Comparison of ENCODE assay signal across 1 cellular context in the genomic region with DNA sequence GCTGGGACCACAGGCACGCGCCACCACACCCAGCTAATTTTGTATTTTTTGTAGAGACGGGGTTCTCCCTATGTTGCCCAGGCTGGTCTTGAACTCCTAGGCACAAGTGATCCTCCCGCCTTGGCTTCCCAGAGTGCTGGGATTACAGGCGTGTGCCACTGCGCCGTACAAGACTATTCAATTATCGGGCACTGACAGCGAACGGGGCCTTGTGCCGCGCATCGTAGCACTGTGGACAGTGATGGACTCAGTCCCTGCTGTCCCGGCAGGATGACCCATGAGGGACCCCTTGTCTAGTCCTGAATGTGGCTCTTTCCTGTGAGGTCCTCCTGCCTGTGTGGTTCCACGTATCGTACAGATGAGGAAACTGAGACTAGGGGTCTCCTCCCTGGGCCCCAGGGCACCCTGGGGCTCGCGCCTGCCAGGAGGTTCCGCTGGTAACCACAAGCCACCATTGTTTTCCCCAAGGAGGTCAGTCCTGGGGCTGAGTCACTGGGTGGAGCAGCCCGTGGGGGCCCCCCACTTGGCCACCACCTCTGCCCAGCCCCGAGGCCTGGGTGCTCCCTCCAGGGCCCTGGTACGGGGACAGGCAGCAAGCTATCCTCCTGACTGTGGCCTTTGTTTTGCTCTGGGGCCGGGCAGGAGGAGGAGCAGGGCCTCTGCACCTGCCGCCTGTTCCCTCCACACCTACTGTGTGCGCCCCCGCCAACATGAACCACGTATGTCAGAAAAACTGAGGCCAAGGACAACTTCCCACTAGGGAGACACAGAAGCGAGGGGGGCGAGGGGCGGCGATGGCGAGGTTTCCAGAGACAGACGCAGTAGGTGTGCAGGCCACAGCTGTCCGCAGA.
A peak's percentile ranks its signal among the peaks of the same experiment; 100 is the strongest.
TF ChIP-seq lines count a peak whose summit lies in the region.

No MANE protein-coding gene starts in this region.

TF ChIP-seq in K562, 482 proteins besides CTCF, POLR2A, EP300 and RAD21 (continues in another document):
- TF ChIP-seq BCL6 (CRISPR knock-in tag; IDR thresholded peaks at IDR 0.05) (no peak), ARHGAP35 (IDR thresholded peaks at IDR 0.05; ENCODE audit: partially characterized antibody) (no peak), ZFX (CRISPR knock-in tag; IDR thresholded peaks at IDR 0.05) (peak; percentile 80), ZKSCAN1 (IDR thresholded peaks at IDR 0.05; ENCODE audit: low read depth, low read length) (peak; percentile 98), NFRKB (IDR thresholded peaks at IDR 0.05; ENCODE audit: low read depth) (peak; percentile 46; the same call in 1 of the 2 replicates), GTF2E2 (tag; IDR thresholded peaks at IDR 0.05) (no peak), TBP (optimal IDR thresholded peaks at IDR 0.05; ENCODE audit: low read depth, low read length) (peak; percentile 3), SNRNP70 (optimal IDR thresholded peaks at IDR 0.05; ENCODE audit: low read depth, low read length) (no peak), RBM39 (optimal IDR thresholded peaks at IDR 0.05; ENCODE audit: low read depth, low read length) (no peak), ZNF778 (CRISPR knock-in tag; IDR thresholded peaks at IDR 0.05) (no peak), FOXM1 (IDR thresholded peaks at IDR 0.05; ENCODE audit: low read depth) (no peak), FOXM1 (CRISPR knock-in tag; IDR thresholded peaks at IDR 0.05; ENCODE audit: low read depth) (no peak), SMARCC2 (IDR thresholded peaks at IDR 0.05; ENCODE audit: low read depth) (no peak), KDM5B (IDR thresholded peaks at IDR 0.05; ENCODE audit: insufficient replicate concordance, low read depth, low read length) (no peak), THRAP3 (IDR thresholded peaks at IDR 0.05; ENCODE audit: borderline replicate concordance) (peak; percentile 95), ZNF644 (tag; IDR thresholded peaks at IDR 0.05; ENCODE audit: low read depth) (no peak), SMAD4 (CRISPR knock-in tag; conservative IDR thresholded peaks at IDR 0.05) (no peak)
- TF ChIP-seq, protein P1, sequence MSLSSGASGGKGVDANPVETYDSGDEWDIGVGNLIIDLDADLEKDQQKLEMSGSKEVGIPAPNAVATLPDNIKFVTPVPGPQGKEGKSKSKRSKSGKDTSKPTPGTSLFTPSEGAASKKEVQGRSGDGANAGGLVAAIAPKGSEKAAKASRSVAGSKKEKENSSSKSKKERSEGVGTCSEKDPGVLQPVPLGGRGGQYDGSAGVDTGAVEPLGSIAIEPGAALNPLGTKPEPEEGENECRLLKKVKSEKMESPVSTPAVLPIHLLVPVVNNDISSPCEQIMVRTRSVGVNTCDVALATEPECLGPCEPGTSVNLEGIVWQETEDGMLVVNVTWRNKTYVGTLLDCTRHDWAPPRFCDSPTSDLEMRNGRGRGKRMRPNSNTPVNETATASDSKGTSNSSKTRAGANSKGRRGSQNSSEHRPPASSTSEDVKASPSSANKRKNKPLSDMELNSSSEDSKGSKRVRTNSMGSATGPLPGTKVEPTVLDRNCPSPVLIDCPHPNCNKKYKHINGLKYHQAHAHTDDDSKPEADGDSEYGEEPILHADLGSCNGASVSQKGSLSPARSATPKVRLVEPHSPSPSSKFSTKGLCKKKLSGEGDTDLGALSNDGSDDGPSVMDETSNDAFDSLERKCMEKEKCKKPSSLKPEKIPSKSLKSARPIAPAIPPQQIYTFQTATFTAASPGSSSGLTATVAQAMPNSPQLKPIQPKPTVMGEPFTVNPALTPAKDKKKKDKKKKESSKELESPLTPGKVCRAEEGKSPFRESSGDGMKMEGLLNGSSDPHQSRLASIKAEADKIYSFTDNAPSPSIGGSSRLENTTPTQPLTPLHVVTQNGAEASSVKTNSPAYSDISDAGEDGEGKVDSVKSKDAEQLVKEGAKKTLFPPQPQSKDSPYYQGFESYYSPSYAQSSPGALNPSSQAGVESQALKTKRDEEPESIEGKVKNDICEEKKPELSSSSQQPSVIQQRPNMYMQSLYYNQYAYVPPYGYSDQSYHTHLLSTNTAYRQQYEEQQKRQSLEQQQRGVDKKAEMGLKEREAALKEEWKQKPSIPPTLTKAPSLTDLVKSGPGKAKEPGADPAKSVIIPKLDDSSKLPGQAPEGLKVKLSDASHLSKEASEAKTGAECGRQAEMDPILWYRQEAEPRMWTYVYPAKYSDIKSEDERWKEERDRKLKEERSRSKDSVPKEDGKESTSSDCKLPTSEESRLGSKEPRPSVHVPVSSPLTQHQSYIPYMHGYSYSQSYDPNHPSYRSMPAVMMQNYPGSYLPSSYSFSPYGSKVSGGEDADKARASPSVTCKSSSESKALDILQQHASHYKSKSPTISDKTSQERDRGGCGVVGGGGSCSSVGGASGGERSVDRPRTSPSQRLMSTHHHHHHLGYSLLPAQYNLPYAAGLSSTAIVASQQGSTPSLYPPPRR (CRISPR knock-in tag; IDR thresholded peaks at IDR 0.05; ENCODE audit: borderline replicate concordance): no peak
- TF ChIP-seq, protein P2, sequence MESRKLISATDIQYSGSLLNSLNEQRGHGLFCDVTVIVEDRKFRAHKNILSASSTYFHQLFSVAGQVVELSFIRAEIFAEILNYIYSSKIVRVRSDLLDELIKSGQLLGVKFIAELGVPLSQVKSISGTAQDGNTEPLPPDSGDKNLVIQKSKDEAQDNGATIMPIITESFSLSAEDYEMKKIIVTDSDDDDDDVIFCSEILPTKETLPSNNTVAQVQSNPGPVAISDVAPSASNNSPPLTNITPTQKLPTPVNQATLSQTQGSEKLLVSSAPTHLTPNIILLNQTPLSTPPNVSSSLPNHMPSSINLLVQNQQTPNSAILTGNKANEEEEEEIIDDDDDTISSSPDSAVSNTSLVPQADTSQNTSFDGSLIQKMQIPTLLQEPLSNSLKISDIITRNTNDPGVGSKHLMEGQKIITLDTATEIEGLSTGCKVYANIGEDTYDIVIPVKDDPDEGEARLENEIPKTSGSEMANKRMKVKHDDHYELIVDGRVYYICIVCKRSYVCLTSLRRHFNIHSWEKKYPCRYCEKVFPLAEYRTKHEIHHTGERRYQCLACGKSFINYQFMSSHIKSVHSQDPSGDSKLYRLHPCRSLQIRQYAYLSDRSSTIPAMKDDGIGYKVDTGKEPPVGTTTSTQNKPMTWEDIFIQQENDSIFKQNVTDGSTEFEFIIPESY (CRISPR knock-in tag; IDR thresholded peaks at IDR 0.05): peak; percentile 79
- TF ChIP-seq, protein P3, sequence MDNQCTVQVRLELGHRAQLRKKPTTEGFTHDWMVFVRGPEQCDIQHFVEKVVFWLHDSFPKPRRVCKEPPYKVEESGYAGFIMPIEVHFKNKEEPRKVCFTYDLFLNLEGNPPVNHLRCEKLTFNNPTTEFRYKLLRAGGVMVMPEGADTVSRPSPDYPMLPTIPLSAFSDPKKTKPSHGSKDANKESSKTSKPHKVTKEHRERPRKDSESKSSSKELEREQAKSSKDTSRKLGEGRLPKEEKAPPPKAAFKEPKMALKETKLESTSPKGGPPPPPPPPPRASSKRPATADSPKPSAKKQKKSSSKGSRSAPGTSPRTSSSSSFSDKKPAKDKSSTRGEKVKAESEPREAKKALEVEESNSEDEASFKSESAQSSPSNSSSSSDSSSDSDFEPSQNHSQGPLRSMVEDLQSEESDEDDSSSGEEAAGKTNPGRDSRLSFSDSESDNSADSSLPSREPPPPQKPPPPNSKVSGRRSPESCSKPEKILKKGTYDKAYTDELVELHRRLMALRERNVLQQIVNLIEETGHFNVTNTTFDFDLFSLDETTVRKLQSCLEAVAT (IDR thresholded peaks at IDR 0.05): peak in 1 of 2 experiments; percentile 96; a peak in 2 of 4 replicates
- TF ChIP-seq, protein P4, sequence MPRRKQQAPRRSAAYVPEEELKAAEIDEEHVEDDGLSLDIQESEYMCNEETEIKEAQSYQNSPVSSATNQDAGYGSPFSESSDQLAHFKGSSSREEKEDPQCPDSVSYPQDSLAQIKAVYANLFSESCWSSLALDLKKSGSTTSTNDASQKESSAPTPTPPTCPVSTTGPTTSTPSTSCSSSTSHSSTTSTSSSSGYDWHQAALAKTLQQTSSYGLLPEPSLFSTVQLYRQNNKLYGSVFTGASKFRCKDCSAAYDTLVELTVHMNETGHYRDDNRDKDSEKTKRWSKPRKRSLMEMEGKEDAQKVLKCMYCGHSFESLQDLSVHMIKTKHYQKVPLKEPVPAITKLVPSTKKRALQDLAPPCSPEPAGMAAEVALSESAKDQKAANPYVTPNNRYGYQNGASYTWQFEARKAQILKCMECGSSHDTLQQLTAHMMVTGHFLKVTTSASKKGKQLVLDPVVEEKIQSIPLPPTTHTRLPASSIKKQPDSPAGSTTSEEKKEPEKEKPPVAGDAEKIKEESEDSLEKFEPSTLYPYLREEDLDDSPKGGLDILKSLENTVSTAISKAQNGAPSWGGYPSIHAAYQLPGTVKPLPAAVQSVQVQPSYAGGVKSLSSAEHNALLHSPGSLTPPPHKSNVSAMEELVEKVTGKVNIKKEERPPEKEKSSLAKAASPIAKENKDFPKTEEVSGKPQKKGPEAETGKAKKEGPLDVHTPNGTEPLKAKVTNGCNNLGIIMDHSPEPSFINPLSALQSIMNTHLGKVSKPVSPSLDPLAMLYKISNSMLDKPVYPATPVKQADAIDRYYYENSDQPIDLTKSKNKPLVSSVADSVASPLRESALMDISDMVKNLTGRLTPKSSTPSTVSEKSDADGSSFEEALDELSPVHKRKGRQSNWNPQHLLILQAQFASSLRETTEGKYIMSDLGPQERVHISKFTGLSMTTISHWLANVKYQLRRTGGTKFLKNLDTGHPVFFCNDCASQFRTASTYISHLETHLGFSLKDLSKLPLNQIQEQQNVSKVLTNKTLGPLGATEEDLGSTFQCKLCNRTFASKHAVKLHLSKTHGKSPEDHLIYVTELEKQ (CRISPR knock-in tag; IDR thresholded peaks at IDR 0.05): no peak
- TF ChIP-seq, protein P5, sequence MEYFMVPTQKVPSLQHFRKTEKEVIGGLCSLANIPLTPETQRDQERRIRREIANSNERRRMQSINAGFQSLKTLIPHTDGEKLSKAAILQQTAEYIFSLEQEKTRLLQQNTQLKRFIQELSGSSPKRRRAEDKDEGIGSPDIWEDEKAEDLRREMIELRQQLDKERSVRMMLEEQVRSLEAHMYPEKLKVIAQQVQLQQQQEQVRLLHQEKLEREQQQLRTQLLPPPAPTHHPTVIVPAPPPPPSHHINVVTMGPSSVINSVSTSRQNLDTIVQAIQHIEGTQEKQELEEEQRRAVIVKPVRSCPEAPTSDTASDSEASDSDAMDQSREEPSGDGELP (CRISPR knock-in tag; IDR thresholded peaks at IDR 0.05; ENCODE audit: borderline replicate concordance): 0 out of 2 replicates have a peak, but pooled peaks have one; percentile 49
- TF ChIP-seq, protein P6, sequence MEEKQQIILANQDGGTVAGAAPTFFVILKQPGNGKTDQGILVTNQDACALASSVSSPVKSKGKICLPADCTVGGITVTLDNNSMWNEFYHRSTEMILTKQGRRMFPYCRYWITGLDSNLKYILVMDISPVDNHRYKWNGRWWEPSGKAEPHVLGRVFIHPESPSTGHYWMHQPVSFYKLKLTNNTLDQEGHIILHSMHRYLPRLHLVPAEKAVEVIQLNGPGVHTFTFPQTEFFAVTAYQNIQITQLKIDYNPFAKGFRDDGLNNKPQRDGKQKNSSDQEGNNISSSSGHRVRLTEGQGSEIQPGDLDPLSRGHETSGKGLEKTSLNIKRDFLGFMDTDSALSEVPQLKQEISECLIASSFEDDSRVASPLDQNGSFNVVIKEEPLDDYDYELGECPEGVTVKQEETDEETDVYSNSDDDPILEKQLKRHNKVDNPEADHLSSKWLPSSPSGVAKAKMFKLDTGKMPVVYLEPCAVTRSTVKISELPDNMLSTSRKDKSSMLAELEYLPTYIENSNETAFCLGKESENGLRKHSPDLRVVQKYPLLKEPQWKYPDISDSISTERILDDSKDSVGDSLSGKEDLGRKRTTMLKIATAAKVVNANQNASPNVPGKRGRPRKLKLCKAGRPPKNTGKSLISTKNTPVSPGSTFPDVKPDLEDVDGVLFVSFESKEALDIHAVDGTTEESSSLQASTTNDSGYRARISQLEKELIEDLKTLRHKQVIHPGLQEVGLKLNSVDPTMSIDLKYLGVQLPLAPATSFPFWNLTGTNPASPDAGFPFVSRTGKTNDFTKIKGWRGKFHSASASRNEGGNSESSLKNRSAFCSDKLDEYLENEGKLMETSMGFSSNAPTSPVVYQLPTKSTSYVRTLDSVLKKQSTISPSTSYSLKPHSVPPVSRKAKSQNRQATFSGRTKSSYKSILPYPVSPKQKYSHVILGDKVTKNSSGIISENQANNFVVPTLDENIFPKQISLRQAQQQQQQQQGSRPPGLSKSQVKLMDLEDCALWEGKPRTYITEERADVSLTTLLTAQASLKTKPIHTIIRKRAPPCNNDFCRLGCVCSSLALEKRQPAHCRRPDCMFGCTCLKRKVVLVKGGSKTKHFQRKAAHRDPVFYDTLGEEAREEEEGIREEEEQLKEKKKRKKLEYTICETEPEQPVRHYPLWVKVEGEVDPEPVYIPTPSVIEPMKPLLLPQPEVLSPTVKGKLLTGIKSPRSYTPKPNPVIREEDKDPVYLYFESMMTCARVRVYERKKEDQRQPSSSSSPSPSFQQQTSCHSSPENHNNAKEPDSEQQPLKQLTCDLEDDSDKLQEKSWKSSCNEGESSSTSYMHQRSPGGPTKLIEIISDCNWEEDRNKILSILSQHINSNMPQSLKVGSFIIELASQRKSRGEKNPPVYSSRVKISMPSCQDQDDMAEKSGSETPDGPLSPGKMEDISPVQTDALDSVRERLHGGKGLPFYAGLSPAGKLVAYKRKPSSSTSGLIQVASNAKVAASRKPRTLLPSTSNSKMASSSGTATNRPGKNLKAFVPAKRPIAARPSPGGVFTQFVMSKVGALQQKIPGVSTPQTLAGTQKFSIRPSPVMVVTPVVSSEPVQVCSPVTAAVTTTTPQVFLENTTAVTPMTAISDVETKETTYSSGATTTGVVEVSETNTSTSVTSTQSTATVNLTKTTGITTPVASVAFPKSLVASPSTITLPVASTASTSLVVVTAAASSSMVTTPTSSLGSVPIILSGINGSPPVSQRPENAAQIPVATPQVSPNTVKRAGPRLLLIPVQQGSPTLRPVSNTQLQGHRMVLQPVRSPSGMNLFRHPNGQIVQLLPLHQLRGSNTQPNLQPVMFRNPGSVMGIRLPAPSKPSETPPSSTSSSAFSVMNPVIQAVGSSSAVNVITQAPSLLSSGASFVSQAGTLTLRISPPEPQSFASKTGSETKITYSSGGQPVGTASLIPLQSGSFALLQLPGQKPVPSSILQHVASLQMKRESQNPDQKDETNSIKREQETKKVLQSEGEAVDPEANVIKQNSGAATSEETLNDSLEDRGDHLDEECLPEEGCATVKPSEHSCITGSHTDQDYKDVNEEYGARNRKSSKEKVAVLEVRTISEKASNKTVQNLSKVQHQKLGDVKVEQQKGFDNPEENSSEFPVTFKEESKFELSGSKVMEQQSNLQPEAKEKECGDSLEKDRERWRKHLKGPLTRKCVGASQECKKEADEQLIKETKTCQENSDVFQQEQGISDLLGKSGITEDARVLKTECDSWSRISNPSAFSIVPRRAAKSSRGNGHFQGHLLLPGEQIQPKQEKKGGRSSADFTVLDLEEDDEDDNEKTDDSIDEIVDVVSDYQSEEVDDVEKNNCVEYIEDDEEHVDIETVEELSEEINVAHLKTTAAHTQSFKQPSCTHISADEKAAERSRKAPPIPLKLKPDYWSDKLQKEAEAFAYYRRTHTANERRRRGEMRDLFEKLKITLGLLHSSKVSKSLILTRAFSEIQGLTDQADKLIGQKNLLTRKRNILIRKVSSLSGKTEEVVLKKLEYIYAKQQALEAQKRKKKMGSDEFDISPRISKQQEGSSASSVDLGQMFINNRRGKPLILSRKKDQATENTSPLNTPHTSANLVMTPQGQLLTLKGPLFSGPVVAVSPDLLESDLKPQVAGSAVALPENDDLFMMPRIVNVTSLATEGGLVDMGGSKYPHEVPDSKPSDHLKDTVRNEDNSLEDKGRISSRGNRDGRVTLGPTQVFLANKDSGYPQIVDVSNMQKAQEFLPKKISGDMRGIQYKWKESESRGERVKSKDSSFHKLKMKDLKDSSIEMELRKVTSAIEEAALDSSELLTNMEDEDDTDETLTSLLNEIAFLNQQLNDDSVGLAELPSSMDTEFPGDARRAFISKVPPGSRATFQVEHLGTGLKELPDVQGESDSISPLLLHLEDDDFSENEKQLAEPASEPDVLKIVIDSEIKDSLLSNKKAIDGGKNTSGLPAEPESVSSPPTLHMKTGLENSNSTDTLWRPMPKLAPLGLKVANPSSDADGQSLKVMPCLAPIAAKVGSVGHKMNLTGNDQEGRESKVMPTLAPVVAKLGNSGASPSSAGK (IDR thresholded peaks at IDR 0.05): no peak
- TF ChIP-seq, protein P7, sequence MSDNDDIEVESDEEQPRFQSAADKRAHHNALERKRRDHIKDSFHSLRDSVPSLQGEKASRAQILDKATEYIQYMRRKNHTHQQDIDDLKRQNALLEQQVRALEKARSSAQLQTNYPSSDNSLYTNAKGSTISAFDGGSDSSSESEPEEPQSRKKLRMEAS (CRISPR knock-in tag; IDR thresholded peaks at IDR 0.05): peak; percentile 71
